ENCODE assay signal across 8 cellular contexts in genomic region chr18:9708057-9708881, GRCh38. TPM values are rescaled to one million over a fixed set of nuclear protein-coding genes. Genes with fewer than 3 reads are reported as not detected.
DNase-seq lines count a peak whose midpoint lies in the region; ATAC-seq and TF ChIP-seq lines count a peak whose summit lies in the region.

Gene RAB31 (plus strand): TSS chr18:9708301. CDS start chr18:9708406, 105 bp downstream.

- H3K27ac ChIP-seq in parathyroid adenoma = peak within 1 kb of the TSS; percentile 80

- H4K20me1 ChIP-seq in Loucy (ENCODE audit: insufficient read depth, low read length, poor library complexity, severe bottlenecking) = no peaks in the 10 kb centered on the region

- ATAC-seq in GM19463 (IDR thresholded peaks at IDR 0.05; ENCODE audit: unreplicated experiment) = peak; percentile 33
- peak; percentile 95 for ATAC-seq in left ventricle myocardium superior
- ATAC-seq in GM18519 (IDR thresholded peaks at IDR 0.05; ENCODE audit: low FRiP score, unreplicated experiment) = no peak

- peak within 1 kb of the TSS; percentile 44 for H3K9ac ChIP-seq in Loucy (ENCODE audit: low read depth, low read length, poor library complexity, severe bottlenecking)
- H3K9ac ChIP-seq in parathyroid adenoma = no peak within 1 kb of the TSS

- no peaks in the 10 kb centered on the region for H3K79me2 ChIP-seq in Loucy (ENCODE audit: insufficient read depth, low read length)
- no peaks in the 10 kb centered on the region for H3K79me2 ChIP-seq in parathyroid adenoma

- H3K27me3 ChIP-seq in Loucy (ENCODE audit: insufficient read depth, low read length, poor library complexity, severe bottlenecking) (peaks cover 8% of the 10 kb centered on the region), parathyroid adenoma (ENCODE audit: control insufficient read depth, insufficient read depth, low read length) (no peaks in the 10 kb centered on the region)

- intact Hi-C loops in left ventricle myocardium superior (cut with micrococcal nuclease) = loop anchor here (10.0 kb wide), 1 partner anchor 67 kb away; no protein-coding TSS in a partner anchor

- H3K4me1 ChIP-seq in Loucy (ENCODE audit: insufficient read depth, low read length, poor library complexity, severe bottlenecking) = peaks cover 7% of the 10 kb centered on the region
- no peaks in the 10 kb centered on the region for H3K4me1 ChIP-seq in parathyroid adenoma

- H2AFZ ChIP-seq in Loucy (ENCODE audit: low read length) (peak within 1 kb of the TSS; percentile 93), parathyroid adenoma (peak within 1 kb of the TSS; percentile 94)

- TF ChIP-seq CTCF in Loucy (conservative IDR thresholded peaks at IDR 0.05; ENCODE audit: low read length) = no peak
- no peak for TF ChIP-seq CTCF in parathyroid adenoma (IDR thresholded peaks at IDR 0.05)

- peak; percentile 69 for DNase-seq in Daoy (ENCODE audit: low read depth)
- peak; percentile 95 for DNase-seq in astrocyte of the hippocampus (ENCODE audit: low read depth, low spot score)
- DNase-seq in left ventricle myocardium superior = peak; percentile 90
- no peak for DNase-seq in NCI-H2029 (lab: John Stamatoyannopoulos, UW)

- H3K9me3 ChIP-seq in Loucy (ENCODE audit: insufficient read depth, low read depth, low read length) = no peaks in the 10 kb centered on the region
- H3K9me3 ChIP-seq in parathyroid adenoma (ENCODE audit: control insufficient read depth, low read length) = no peaks in the 10 kb centered on the region

- H3K36me3 ChIP-seq in Loucy (ENCODE audit: insufficient read depth, low read length) (no peaks in the 10 kb centered on the region), parathyroid adenoma (ENCODE audit: control insufficient read depth, insufficient read depth, low read length) (no peaks in the 10 kb centered on the region)

- H3K4me3 ChIP-seq in Loucy (ENCODE audit: low read length, poor library complexity, severe bottlenecking) = peak within 1 kb of the TSS; percentile 74
- H3K4me3 ChIP-seq in parathyroid adenoma (ENCODE audit: low read depth, low read length) = peak within 1 kb of the TSS; percentile 52

- H3K4me2 ChIP-seq in Loucy (ENCODE audit: low read depth, low read length, poor library complexity, severe bottlenecking) (peak within 1 kb of the TSS; percentile 88), parathyroid adenoma (ENCODE audit: low read length) (peak within 1 kb of the TSS; percentile 93)

- no peaks in the 10 kb centered on the region for H3K9me2 ChIP-seq in Loucy (replicated peaks; ENCODE audit: low read depth, low read length)

- H3F3A ChIP-seq in Loucy (ENCODE audit: low read depth) = no peaks in the 10 kb centered on the region

RNA-seq across cellular contexts. Expression of gene RAB31, which starts in this region (rescaled TPM):
- total RNA-seq in Daoy (2014; rRNA removed; shearing (Covaris generic)) = 18.2 and 19.3 TPM in 2 replicates
- total RNA-seq in left ventricle myocardium superior = 7.6 TPM
